9 cellular contexts compared by ENCODE assay signal in genomic region chr13:25738342-25738771, GRCh38.
A peak's percentile ranks its signal among the peaks of the same experiment; 100 is the strongest.
DNase-seq lines count a peak whose midpoint lies in the region; ATAC-seq and TF ChIP-seq lines count a peak whose summit lies in the region.
"Had no signal": no experiment of that assay in that cellular context is flagged by ENCODE, and none has a peak within 500 bp of the region (broad histone marks: within the 10 kb centered on the region; RNA-seq: fewer than 3 reads in every experiment).

No MANE protein-coding gene starts in this region.

- H3K4me1 ChIP-seq in BLaER1 (peaks cover 26% of the 10 kb centered on the region), MM.1S (ENCODE audit: low read length) (peaks cover 4% of the 10 kb centered on the region; the same call in 1 of the 2 replicates), OCI-LY7 (ENCODE audit: insufficient read depth, low read length, poor library complexity, severe bottlenecking) (peaks cover 21% of the 10 kb centered on the region), hepatocyte (ENCODE audit: insufficient read depth) (peaks cover 13% of the 10 kb centered on the region)

- H2AFZ ChIP-seq in MM.1S (ENCODE audit: low read length) (no peak overlapping the region), OCI-LY7 (ENCODE audit: low read length) (peak overlapping the region; percentile 82), hepatocyte (no peak overlapping the region)

- no peak for TF ChIP-seq CTCF in MM.1S (IDR thresholded peaks at IDR 0.05; ENCODE audit: low read length)
- TF ChIP-seq CTCF in OCI-LY7 (conservative IDR thresholded peaks at IDR 0.05; ENCODE audit: low read length) = no peak
- TF ChIP-seq CTCF in hepatocyte (IDR thresholded peaks at IDR 0.05; ENCODE audit: poor library complexity) = no peak

- no peak overlapping the region for H3K4me3 Mint-ChIP-seq in stimulated activated effector memory CD8-positive, alpha-beta T cell treated with anti-CD3 and anti-CD28 coated beads, Interleukin-12 subunit alpha, Interleukin-12 subunit beta, amount 100 ng/mL, for 72 hours

- 55% methylated on average over 1 of the region's 1 CpG for WGBS in hepatocyte (ENCODE audit: low lambda C conversion rate, missing lambda C conversion rate)

- no peaks in the 10 kb centered on the region for H3F3A ChIP-seq in MM.1S (ENCODE audit: insufficient read depth, low read length)

- H3K36me3 Mint-ChIP-seq in stimulated activated effector memory CD8-positive, alpha-beta T cell treated with anti-CD3 and anti-CD28 coated beads, Interleukin-12 subunit alpha, Interleukin-12 subunit beta, amount 100 ng/mL, for 72 hours = no peaks in the 10 kb centered on the region

- H4K20me1 ChIP-seq in BLaER1 (no peaks in the 10 kb centered on the region), MM.1S (ENCODE audit: insufficient read depth, low read length) (no peaks in the 10 kb centered on the region), OCI-LY7 (ENCODE audit: insufficient read depth, low read length) (no peaks in the 10 kb centered on the region), hepatocyte (ENCODE audit: insufficient read depth, poor library complexity, severe bottlenecking) (no peaks in the 10 kb centered on the region)

- H3K4me2 ChIP-seq in BLaER1 = peak overlapping the region; percentile 48
- no peak overlapping the region for H3K4me2 ChIP-seq in MM.1S (ENCODE audit: low read depth, low read length)
- peak overlapping the region; percentile 33 for H3K4me2 ChIP-seq in OCI-LY7 (ENCODE audit: low read length)
- H3K4me2 ChIP-seq in hepatocyte = no peak overlapping the region

- BruUV-seq in OCI-LY7 (replicated peaks; lab: Mats Ljungman, UMichigan) = no TSS peak

- DNase-seq in MM.1S (no peak), OCI-LY7 (ENCODE audit: low spot score) (peak; percentile 5), hepatocyte (ENCODE audit: low spot score) (peak; percentile 56), putamen (ENCODE audit: low spot score) (no peak)
- DNase-seq in stimulated activated effector memory CD8-positive, alpha-beta T cell treated with anti-CD3 and anti-CD28 coated beads, Interleukin-12 subunit alpha, Interleukin-12 subunit beta, amount 100 ng/mL, for 72 hours (ENCODE audit: low spot score in 2 of 2) = no peak
- DNase-seq in activated CD4-positive, alpha-beta T cell treated with anti-CD3 and anti-CD28 coated beads, Interleukin-2, amount 50 U/mL, for 4 hours = no peak
- DNase-seq: NCI-H1048 had no signal

- no peak overlapping the region for H3K27ac Mint-ChIP-seq in stimulated activated effector memory CD8-positive, alpha-beta T cell treated with anti-CD3 and anti-CD28 coated beads, Interleukin-12 subunit alpha, Interleukin-12 subunit beta, amount 100 ng/mL, for 72 hours

- H3K9me3 ChIP-seq in BLaER1 (no peaks in the 10 kb centered on the region), MM.1S (replicated peaks; ENCODE audit: insufficient read depth, low read length) (no peaks in the 10 kb centered on the region), OCI-LY7 (ENCODE audit: low read length) (no peaks in the 10 kb centered on the region), hepatocyte (ENCODE audit: low read depth) (no peaks in the 10 kb centered on the region)

- intact Hi-C loops in OCI-LY7 (cut with micrococcal nuclease; ENCODE audit: unreplicated experiment) = no loop called here

- H3K79me2 ChIP-seq in MM.1S (ENCODE audit: low read length) = no peaks in the 10 kb centered on the region
- no peaks in the 10 kb centered on the region for H3K79me2 ChIP-seq in OCI-LY7 (ENCODE audit: insufficient read depth, low read depth, low read length)
- H3K79me2 ChIP-seq in hepatocyte = no peaks in the 10 kb centered on the region

- H3K27ac ChIP-seq in BLaER1 = 0 out of 2 replicates have a peak overlapping the region, but pooled peaks have one; percentile 5
- peak overlapping the region; percentile 21; the same call in 1 of the 2 replicates for H3K27ac ChIP-seq in MM.1S (ENCODE audit: low read length)
- H3K27ac ChIP-seq in OCI-LY7 (ENCODE audit: low read depth, low read length, poor library complexity, severe bottlenecking) = no peak overlapping the region
- no peak overlapping the region for H3K27ac ChIP-seq in hepatocyte

- H3K4me3 ChIP-seq in BLaER1 (no peak overlapping the region), MM.1S (ENCODE audit: low read length) (no peak overlapping the region), OCI-LY7 (ENCODE audit: low read depth, low read length, poor library complexity, severe bottlenecking) (no peak overlapping the region), hepatocyte (no peak overlapping the region)

- no peaks in the 10 kb centered on the region for H3K27me3 ChIP-seq in BLaER1
- H3K27me3 ChIP-seq in MM.1S (replicated peaks; ENCODE audit: insufficient read depth, low read length) = no peaks in the 10 kb centered on the region
- no peaks in the 10 kb centered on the region for H3K27me3 ChIP-seq in hepatocyte

- H3K36me3 ChIP-seq in BLaER1 (no peaks in the 10 kb centered on the region), MM.1S (replicated peaks; ENCODE audit: insufficient read depth, low read length) (no peaks in the 10 kb centered on the region), OCI-LY7 (ENCODE audit: insufficient read depth, low read length) (no peaks in the 10 kb centered on the region), hepatocyte (replicated peaks; ENCODE audit: insufficient read depth, low read depth) (no peaks in the 10 kb centered on the region)

- no peaks in the 10 kb centered on the region for H3K9me3 Mint-ChIP-seq in stimulated activated effector memory CD8-positive, alpha-beta T cell treated with anti-CD3 and anti-CD28 coated beads, Interleukin-12 subunit alpha, Interleukin-12 subunit beta, amount 100 ng/mL, for 72 hours

- no peak overlapping the region for H3K9ac ChIP-seq in BLaER1
- H3K9ac ChIP-seq in MM.1S (ENCODE audit: low read length) = no peak overlapping the region

- CTCF ChIA-PET in OCI-LY7 (lab: Charles Lee; ENCODE audit: unreplicated experiment) = no interaction called here

- POLR2A ChIA-PET in OCI-LY7 (lab: Charles Lee) = no interaction called here

- H3K9me2 ChIP-seq in MM.1S (replicated peaks; ENCODE audit: insufficient read depth, low read length) (no peaks in the 10 kb centered on the region), OCI-LY7 (ENCODE audit: insufficient read depth, low read length) (no peaks in the 10 kb centered on the region), hepatocyte (replicated peaks; ENCODE audit: insufficient read depth) (no peaks in the 10 kb centered on the region)

- ATAC-seq in HG02938 (IDR thresholded peaks at IDR 0.05; ENCODE audit: unreplicated experiment) = no peak
- no peak for ATAC-seq in stimulated activated effector memory CD8-positive, alpha-beta T cell treated with anti-CD3 and anti-CD28 coated beads, Interleukin-12 subunit alpha, Interleukin-12 subunit beta, amount 100 ng/mL, for 72 hours

- peaks cover 13% of the 10 kb centered on the region for H3K4me1 Mint-ChIP-seq in stimulated activated effector memory CD8-positive, alpha-beta T cell treated with anti-CD3 and anti-CD28 coated beads, Interleukin-12 subunit alpha, Interleukin-12 subunit beta, amount 100 ng/mL, for 72 hours

Comparison
In these comparisons a context has a peak if more than half of its experiments do, and no peak if none do; other contexts are left out.
1. H3K27ac ChIP-seq: peak in BLaER1 (single experiment) and MM.1S (single experiment); none in OCI-LY7 (single experiment) and hepatocyte (single experiment).
2. H3K4me2 ChIP-seq: peak in BLaER1 (single experiment) and OCI-LY7 (single experiment); none in MM.1S (single experiment) and hepatocyte (single experiment).
3. DNase-seq: peak in OCI-LY7 (single experiment) and hepatocyte (single experiment); none in MM.1S (single experiment), putamen (single experiment), stimulated activated effector memory CD8-positive, alpha-beta T cell treated with anti-CD3 and anti-CD28 coated beads, Interleukin-12 subunit alpha, Interleukin-12 subunit beta, amount 100 ng/mL, for 72 hours (0 of 2) and activated CD4-positive, alpha-beta T cell treated with anti-CD3 and anti-CD28 coated beads, Interleukin-2, amount 50 U/mL, for 4 hours (0 of 2).